1 cellular context compared by ENCODE assay signal in the genomic region with DNA sequence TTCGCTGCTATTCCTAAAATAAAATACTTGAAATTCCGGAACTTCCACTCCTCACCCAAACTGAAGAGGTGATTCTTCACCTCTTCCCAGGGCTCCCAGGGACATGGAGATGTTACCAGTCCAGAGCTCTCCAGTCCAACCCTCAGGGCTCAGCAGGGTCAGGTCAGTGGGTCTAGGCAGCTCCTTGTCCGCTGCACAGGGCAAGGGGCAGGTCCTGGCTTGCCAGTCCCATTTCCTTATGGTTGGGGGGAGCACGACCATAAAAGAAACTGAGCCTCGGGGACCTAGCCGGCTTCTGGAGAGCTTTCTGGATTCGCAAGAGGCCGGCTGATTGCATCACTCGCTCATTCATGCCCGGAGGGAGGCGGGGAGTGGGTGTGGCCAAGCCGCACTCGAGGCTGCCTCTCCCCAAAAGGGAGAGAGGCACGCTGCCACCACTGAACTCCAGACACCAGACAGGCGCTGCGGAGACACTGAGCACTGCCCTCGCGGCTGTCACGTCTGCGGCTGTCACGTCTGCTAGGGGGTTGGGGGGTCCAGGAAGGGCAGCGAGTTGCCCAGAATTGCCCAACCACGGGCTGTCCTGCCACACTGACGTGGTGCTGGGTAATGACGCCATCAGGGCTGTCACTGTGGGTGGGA.
TF ChIP-seq lines count a peak whose summit lies in the region.

No MANE protein-coding gene starts in this region.

TF ChIP-seq in HEK293, 187 proteins besides CTCF, POLR2A, EP300 and RAD21 (continued from another document and continues in another):
- no peak for TF ChIP-seq ZBTB11 (tag by site-specific recombination; conservative IDR thresholded peaks at IDR 0.05; ENCODE audit: low read depth)
- peak; percentile 28; the same call in 1 of the 2 replicates for TF ChIP-seq SP2 (tag by site-specific recombination; IDR thresholded peaks at IDR 0.05)
- TF ChIP-seq ZBTB21 (tag by site-specific recombination; IDR thresholded peaks at IDR 0.05): peak; percentile 84
- TF ChIP-seq HOXD13 (CRISPR knock-in tag; IDR thresholded peaks at IDR 0.05; ENCODE audit: borderline replicate concordance): peak; percentile 81; the same call in 1 of the 2 replicates
- TF ChIP-seq ZIC2 (tag by site-specific recombination; IDR thresholded peaks at IDR 0.05): no peak
- no peak for TF ChIP-seq ZNF837 (tag by site-specific recombination; IDR thresholded peaks at IDR 0.05)
- no peak for TF ChIP-seq ZNF26 (tag by site-specific recombination; IDR thresholded peaks at IDR 0.05)
- no peak for TF ChIP-seq ZNF394 (tag by site-specific recombination; IDR thresholded peaks at IDR 0.05; ENCODE audit: borderline replicate concordance)
- TF ChIP-seq ZNF324 (tag by site-specific recombination; IDR thresholded peaks at IDR 0.05): 0 out of 2 replicates have a peak, but pooled peaks have one; percentile 26
- no peak for TF ChIP-seq ZNF133 (tag by site-specific recombination; IDR thresholded peaks at IDR 0.05)
- TF ChIP-seq PBX3 (CRISPR knock-in tag; IDR thresholded peaks at IDR 0.05): no peak
- no peak for TF ChIP-seq ZNF664 (tag by site-specific recombination; IDR thresholded peaks at IDR 0.05)
- TF ChIP-seq ZNF544 (tag by site-specific recombination; IDR thresholded peaks at IDR 0.05): no peak
- no peak for TF ChIP-seq ZSCAN4 (tag by site-specific recombination; IDR thresholded peaks at IDR 0.05)
- TF ChIP-seq ZNF175 (tag by site-specific recombination; IDR thresholded peaks at IDR 0.05): no peak
- TF ChIP-seq, protein P1, sequence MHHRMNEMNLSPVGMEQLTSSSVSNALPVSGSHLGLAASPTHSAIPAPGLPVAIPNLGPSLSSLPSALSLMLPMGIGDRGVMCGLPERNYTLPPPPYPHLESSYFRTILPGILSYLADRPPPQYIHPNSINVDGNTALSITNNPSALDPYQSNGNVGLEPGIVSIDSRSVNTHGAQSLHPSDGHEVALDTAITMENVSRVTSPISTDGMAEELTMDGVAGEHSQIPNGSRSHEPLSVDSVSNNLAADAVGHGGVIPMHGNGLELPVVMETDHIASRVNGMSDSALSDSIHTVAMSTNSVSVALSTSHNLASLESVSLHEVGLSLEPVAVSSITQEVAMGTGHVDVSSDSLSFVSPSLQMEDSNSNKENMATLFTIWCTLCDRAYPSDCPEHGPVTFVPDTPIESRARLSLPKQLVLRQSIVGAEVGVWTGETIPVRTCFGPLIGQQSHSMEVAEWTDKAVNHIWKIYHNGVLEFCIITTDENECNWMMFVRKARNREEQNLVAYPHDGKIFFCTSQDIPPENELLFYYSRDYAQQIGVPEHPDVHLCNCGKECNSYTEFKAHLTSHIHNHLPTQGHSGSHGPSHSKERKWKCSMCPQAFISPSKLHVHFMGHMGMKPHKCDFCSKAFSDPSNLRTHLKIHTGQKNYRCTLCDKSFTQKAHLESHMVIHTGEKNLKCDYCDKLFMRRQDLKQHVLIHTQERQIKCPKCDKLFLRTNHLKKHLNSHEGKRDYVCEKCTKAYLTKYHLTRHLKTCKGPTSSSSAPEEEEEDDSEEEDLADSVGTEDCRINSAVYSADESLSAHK (tag by site-specific recombination; IDR thresholded peaks at IDR 0.05): no peak
- TF ChIP-seq, protein P2, sequence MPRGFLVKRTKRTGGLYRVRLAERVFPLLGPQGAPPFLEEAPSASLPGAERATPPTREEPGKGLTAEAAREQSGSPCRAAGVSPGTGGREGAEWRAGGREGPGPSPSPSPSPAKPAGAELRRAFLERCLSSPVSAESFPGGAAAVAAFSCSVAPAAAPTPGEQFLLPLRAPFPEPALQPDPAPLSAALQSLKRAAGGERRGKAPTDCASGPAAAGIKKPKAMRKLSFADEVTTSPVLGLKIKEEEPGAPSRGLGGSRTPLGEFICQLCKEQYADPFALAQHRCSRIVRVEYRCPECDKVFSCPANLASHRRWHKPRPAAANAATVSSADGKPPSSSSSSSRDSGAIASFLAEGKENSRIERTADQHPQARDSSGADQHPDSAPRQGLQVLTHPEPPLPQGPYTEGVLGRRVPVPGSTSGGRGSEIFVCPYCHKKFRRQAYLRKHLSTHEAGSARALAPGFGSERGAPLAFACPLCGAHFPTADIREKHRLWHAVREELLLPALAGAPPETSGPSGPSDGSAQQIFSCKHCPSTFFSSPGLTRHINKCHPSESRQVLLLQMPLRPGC (tag by site-specific recombination; IDR thresholded peaks at IDR 0.05): no peak
- no peak for TF ChIP-seq ZNF138 (tag by site-specific recombination; IDR thresholded peaks at IDR 0.05; ENCODE audit: borderline replicate concordance)
- no peak for TF ChIP-seq ZNF473 (tag by site-specific recombination; IDR thresholded peaks at IDR 0.05)
- peak; percentile 83 for TF ChIP-seq PRDM10 (tag by site-specific recombination; IDR thresholded peaks at IDR 0.05)
- TF ChIP-seq ZNF112 (tag by site-specific recombination; IDR thresholded peaks at IDR 0.05): no peak
- TF ChIP-seq, protein P3, sequence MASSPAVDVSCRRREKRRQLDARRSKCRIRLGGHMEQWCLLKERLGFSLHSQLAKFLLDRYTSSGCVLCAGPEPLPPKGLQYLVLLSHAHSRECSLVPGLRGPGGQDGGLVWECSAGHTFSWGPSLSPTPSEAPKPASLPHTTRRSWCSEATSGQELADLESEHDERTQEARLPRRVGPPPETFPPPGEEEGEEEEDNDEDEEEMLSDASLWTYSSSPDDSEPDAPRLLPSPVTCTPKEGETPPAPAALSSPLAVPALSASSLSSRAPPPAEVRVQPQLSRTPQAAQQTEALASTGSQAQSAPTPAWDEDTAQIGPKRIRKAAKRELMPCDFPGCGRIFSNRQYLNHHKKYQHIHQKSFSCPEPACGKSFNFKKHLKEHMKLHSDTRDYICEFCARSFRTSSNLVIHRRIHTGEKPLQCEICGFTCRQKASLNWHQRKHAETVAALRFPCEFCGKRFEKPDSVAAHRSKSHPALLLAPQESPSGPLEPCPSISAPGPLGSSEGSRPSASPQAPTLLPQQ (tag by site-specific recombination; IDR thresholded peaks at IDR 0.05): peak; percentile 41
- no peak for TF ChIP-seq ZNF571 (tag by site-specific recombination; IDR thresholded peaks at IDR 0.05)
- TF ChIP-seq, protein P4, sequence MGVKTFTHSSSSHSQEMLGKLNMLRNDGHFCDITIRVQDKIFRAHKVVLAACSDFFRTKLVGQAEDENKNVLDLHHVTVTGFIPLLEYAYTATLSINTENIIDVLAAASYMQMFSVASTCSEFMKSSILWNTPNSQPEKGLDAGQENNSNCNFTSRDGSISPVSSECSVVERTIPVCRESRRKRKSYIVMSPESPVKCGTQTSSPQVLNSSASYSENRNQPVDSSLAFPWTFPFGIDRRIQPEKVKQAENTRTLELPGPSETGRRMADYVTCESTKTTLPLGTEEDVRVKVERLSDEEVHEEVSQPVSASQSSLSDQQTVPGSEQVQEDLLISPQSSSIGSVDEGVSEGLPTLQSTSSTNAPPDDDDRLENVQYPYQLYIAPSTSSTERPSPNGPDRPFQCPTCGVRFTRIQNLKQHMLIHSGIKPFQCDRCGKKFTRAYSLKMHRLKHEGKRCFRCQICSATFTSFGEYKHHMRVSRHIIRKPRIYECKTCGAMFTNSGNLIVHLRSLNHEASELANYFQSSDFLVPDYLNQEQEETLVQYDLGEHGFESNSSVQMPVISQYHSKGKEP (tag by site-specific recombination; IDR thresholded peaks at IDR 0.05): no peak
- TF ChIP-seq ZNF221 (tag by site-specific recombination; IDR thresholded peaks at IDR 0.05; ENCODE audit: borderline replicate concordance): no peak
- no peak for TF ChIP-seq ZNF311 (tag by site-specific recombination; IDR thresholded peaks at IDR 0.05; ENCODE audit: borderline replicate concordance)
- TF ChIP-seq ZSCAN16 (tag by site-specific recombination; IDR thresholded peaks at IDR 0.05): no peak
- TF ChIP-seq ZNF202 (tag by site-specific recombination; IDR thresholded peaks at IDR 0.05; ENCODE audit: borderline replicate concordance): no peak
- TF ChIP-seq KLF16 (tag by site-specific recombination; IDR thresholded peaks at IDR 0.05): peak; percentile 48
- peak; percentile 97 for TF ChIP-seq KLF9 (tag by site-specific recombination; IDR thresholded peaks at IDR 0.05; ENCODE audit: low read depth)
- TF ChIP-seq ZNF211 (tag by site-specific recombination; IDR thresholded peaks at IDR 0.05; ENCODE audit: low read depth): no peak
- TF ChIP-seq ZNF670 (tag by site-specific recombination; IDR thresholded peaks at IDR 0.05; ENCODE audit: low read depth): no peak
- no peak for TF ChIP-seq ZNF146 (tag by site-specific recombination; IDR thresholded peaks at IDR 0.05)
- TF ChIP-seq, protein P5, sequence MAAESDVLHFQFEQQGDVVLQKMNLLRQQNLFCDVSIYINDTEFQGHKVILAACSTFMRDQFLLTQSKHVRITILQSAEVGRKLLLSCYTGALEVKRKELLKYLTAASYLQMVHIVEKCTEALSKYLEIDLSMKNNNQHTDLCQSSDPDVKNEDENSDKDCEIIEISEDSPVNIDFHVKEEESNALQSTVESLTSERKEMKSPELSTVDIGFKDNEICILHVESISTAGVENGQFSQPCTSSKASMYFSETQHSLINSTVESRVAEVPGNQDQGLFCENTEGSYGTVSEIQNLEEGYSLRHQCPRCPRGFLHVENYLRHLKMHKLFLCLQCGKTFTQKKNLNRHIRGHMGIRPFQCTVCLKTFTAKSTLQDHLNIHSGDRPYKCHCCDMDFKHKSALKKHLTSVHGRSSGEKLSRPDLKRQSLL (tag by site-specific recombination; IDR thresholded peaks at IDR 0.05): peak; percentile 96
